In the genomic region with DNA sequence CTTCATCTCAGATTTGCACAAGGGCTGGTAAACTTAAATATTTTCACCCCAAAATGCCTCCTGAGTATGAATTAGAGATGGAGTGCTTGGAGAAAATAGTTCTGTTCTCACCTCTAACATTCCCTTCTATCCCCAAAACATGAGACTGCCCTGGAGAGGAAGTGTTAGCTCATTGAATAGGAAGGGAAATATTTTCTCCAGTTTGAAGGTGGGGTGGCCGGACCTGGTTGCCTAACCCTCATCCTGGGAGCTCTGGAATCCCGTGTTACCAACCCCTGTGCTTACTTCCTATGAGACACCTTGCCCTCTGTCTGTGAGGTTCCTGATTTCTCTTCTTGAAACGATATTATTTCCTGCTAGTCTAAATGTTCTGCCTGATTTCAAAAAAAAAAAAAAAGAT, we compare ENCODE assay signal across 8 cellular contexts. TPM values are rescaled to one million over a fixed set of nuclear protein-coding genes. Genes with fewer than 3 reads are reported as not detected.
DNase-seq lines count a peak whose midpoint lies in the region; ATAC-seq and TF ChIP-seq lines count a peak whose summit lies in the region.

No MANE protein-coding gene starts in this region.

- peak overlapping the region; percentile 30 for H3K27ac ChIP-seq in right cardiac atrium (ENCODE audit: low read length)
- H3K27ac ChIP-seq in stomach, result peak overlapping the region; percentile 70 to 95 (median 89)

- TF ChIP-seq CTCF in stomach (IDR thresholded peaks at IDR 0.05) (no peak), endothelial cell (IDR thresholded peaks at IDR 0.05; ENCODE audit: unreplicated experiment) (no peak)

- peaks cover 20% of the 10 kb centered on the region for H3K9me3 Mint-ChIP-seq in activated T-helper 1 cell treated with anti-CD3 and anti-CD28 coated beads, Interleukin-12 subunit alpha, Interleukin-12 subunit beta, Interleukin-2, Interleukin-4 antibody, amounts not matched to agents 30 ng/mL and 10 ng/mL and 1 ng/mL, durations not matched to agents 14 hours and 24 hours and 36 hours
- H3K9me3 Mint-ChIP-seq in endothelial cell (ENCODE audit: unreplicated experiment), result no peaks in the 10 kb centered on the region

- H3K9me3 ChIP-seq in right cardiac atrium (ENCODE audit: control insufficient read depth, low read length) (no peaks in the 10 kb centered on the region), stomach (no peaks in the 10 kb centered on the region)

- H3K4me1 ChIP-seq in right cardiac atrium (ENCODE audit: control insufficient read depth, insufficient read depth, low read length) (peaks cover 6% of the 10 kb centered on the region), stomach (peaks cover 8 to 35% (median 24%) of the 10 kb centered on the region in 4 donors)

- H3K27me3 Mint-ChIP-seq in activated T-helper 1 cell treated with anti-CD3 and anti-CD28 coated beads, Interleukin-12 subunit alpha, Interleukin-12 subunit beta, Interleukin-2, Interleukin-4 antibody, amounts not matched to agents 30 ng/mL and 10 ng/mL and 1 ng/mL, durations not matched to agents 14 hours and 24 hours and 36 hours (ENCODE audit: insufficient read depth), result peaks cover 41% of the 10 kb centered on the region
- peaks cover 5% of the 10 kb centered on the region for H3K27me3 Mint-ChIP-seq in endothelial cell (ENCODE audit: unreplicated experiment)

- TF ChIP-seq POLR2A in stomach (IDR thresholded peaks at IDR 0.05), result no peak

- H3K4me1 Mint-ChIP-seq in activated T-helper 1 cell treated with anti-CD3 and anti-CD28 coated beads, Interleukin-12 subunit alpha, Interleukin-12 subunit beta, Interleukin-2, Interleukin-4 antibody, amounts not matched to agents 30 ng/mL and 10 ng/mL and 1 ng/mL, durations not matched to agents 14 hours and 24 hours and 36 hours (ENCODE audit: low read depth), result peaks cover 26% of the 10 kb centered on the region
- peaks cover 25% of the 10 kb centered on the region for H3K4me1 Mint-ChIP-seq in endothelial cell (ENCODE audit: unreplicated experiment)

- peak overlapping the region; percentile 77 for H3K4me3 ChIP-seq in right cardiac atrium (ENCODE audit: low read length)
- H3K4me3 ChIP-seq in stomach, result peak overlapping the region; percentile 46 to 56 (median 48)

- intact Hi-C loops in activated T-helper 1 cell treated with anti-CD3 and anti-CD28 coated beads, Interleukin-12 subunit alpha, Interleukin-12 subunit beta, Interleukin-2, Interleukin-4 antibody, amounts not matched to agents 30 ng/mL and 10 ng/mL and 1 ng/mL, durations not matched to agents 14 hours and 24 hours and 36 hours (cut with micrococcal nuclease), result loop anchor here (1.0 kb wide), 1 partner anchor 21 kb away; no protein-coding TSS in a partner anchor
- intact Hi-C loops in right cardiac atrium (cut with DNase I) (no loop called here), stomach (cut with DNase I; ENCODE audit: low total_unique reads) (no loop called here)

- peak; percentile 21 for DNase-seq in DMS53 (lab: John Stamatoyannopoulos, UW)
- DNase-seq in DMS53 treated with DMSO at 0.1 percent for 48 hours (lab: John Stamatoyannopoulos, UW; ENCODE audit: unreplicated experiment), result no peak
- no peak for DNase-seq in activated T-helper 1 cell treated with anti-CD3 and anti-CD28 coated beads, Interleukin-12 subunit alpha, Interleukin-12 subunit beta, Interleukin-2, Interleukin-4 antibody, amounts not matched to agents 30 ng/mL and 10 ng/mL and 1 ng/mL, durations not matched to agents 14 hours and 24 hours and 36 hours (ENCODE audit: low spot score)
- no peak for DNase-seq in right cardiac atrium
- DNase-seq in stomach, result no peak
- DNase-seq in GM19240 (ENCODE audit: insufficient read length, low spot score), result no peak
- DNase-seq in endothelial cell (ENCODE audit: low spot score), result no peak

- TF ChIP-seq EP300 in stomach (IDR thresholded peaks at IDR 0.05), result no peak

- H3K36me3 ChIP-seq in stomach, result peaks cover 9 to 21% (median 17%) of the 10 kb centered on the region in 4 donors

- no peaks in the 10 kb centered on the region for H3K27me3 ChIP-seq in right cardiac atrium (ENCODE audit: control insufficient read depth, insufficient read depth)
- no peaks in the 10 kb centered on the region for H3K27me3 ChIP-seq in stomach

- 19% methylated on average over 3 of the region's 3 CpGs for WGBS in right cardiac atrium
- WGBS in stomach, 5 donors, result 3 to 22% (median 15%) methylated on average over 3 of the region's 3 CpGs

- ATAC-seq in right cardiac atrium (peak in 1 of 2 donors; percentile 55), HG02623 (IDR thresholded peaks at IDR 0.05; ENCODE audit: unreplicated experiment) (no peak)

- H3K27ac Mint-ChIP-seq in activated T-helper 1 cell treated with anti-CD3 and anti-CD28 coated beads, Interleukin-12 subunit alpha, Interleukin-12 subunit beta, Interleukin-2, Interleukin-4 antibody, amounts not matched to agents 30 ng/mL and 10 ng/mL and 1 ng/mL, durations not matched to agents 14 hours and 24 hours and 36 hours, result no peak overlapping the region
- H3K27ac Mint-ChIP-seq in endothelial cell (ENCODE audit: unreplicated experiment), result no peak overlapping the region

- peaks cover 7% of the 10 kb centered on the region for H3K36me3 Mint-ChIP-seq in activated T-helper 1 cell treated with anti-CD3 and anti-CD28 coated beads, Interleukin-12 subunit alpha, Interleukin-12 subunit beta, Interleukin-2, Interleukin-4 antibody, amounts not matched to agents 30 ng/mL and 10 ng/mL and 1 ng/mL, durations not matched to agents 14 hours and 24 hours and 36 hours (ENCODE audit: low read depth)
- no peaks in the 10 kb centered on the region for H3K36me3 Mint-ChIP-seq in endothelial cell (ENCODE audit: low read depth, unreplicated experiment)

- peak overlapping the region; percentile 73 for H3K4me3 Mint-ChIP-seq in activated T-helper 1 cell treated with anti-CD3 and anti-CD28 coated beads, Interleukin-12 subunit alpha, Interleukin-12 subunit beta, Interleukin-2, Interleukin-4 antibody, amounts not matched to agents 30 ng/mL and 10 ng/mL and 1 ng/mL, durations not matched to agents 14 hours and 24 hours and 36 hours
- no peak overlapping the region for H3K4me3 Mint-ChIP-seq in endothelial cell (ENCODE audit: unreplicated experiment)

RNA-seq across cellular contexts. Expression of a gene that starts 0.8 kb away (rescaled TPM):
- total RNA-seq in activated T-helper 1 cell treated with anti-CD3 and anti-CD28 coated beads, Interleukin-12 subunit alpha, Interleukin-12 subunit beta, Interleukin-2, Interleukin-4 antibody, amounts not matched to agents 30 ng/mL and 10 ng/mL and 1 ng/mL, durations not matched to agents 14 hours and 24 hours and 36 hours, result 0.34 and 0.47 TPM in 2 replicates
- total RNA-seq in right cardiac atrium (1 to 10 TPM; 3.2 to 8.7 (median 6.6) TPM), stomach (1 to 10 TPM in 2 of 5 donors, under 1 TPM in 2, not detected in 1; 0.45 to 5.0 (median 0.94) TPM), endothelial cell (ENCODE audit: unreplicated experiment) (0.80 TPM)
- polyA plus RNA-seq in right cardiac atrium (4.2 TPM), stomach (1 to 10 TPM; 1.6 to 3.1 (median 2.3) TPM)

RNA-seq across cellular contexts. Expression of a gene that starts 25.2 kb away (rescaled TPM):
- 0.83 and 0.91 TPM in 2 replicates for total RNA-seq in activated T-helper 1 cell treated with anti-CD3 and anti-CD28 coated beads, Interleukin-12 subunit alpha, Interleukin-12 subunit beta, Interleukin-2, Interleukin-4 antibody, amounts not matched to agents 30 ng/mL and 10 ng/mL and 1 ng/mL, durations not matched to agents 14 hours and 24 hours and 36 hours
- total RNA-seq in right cardiac atrium (10 to 100 TPM in 3 of 4 donors, 1 to 10 TPM in 1; 8.1 to 14.9 (median 13.7) TPM), stomach (10 to 100 TPM in 1 of 5 donors, 1 to 10 TPM in 4; 1.3 to 11.4 (median 2.6) TPM), endothelial cell (ENCODE audit: unreplicated experiment) (16.8 TPM)
- polyA plus RNA-seq in right cardiac atrium (10.2 TPM), stomach (10 to 100 TPM in 1 of 3 donors, 1 to 10 TPM in 2; 6.3 to 11.3 (median 7.9) TPM)

RNA-seq across cellular contexts. Expression of a gene that starts 51.1 kb away (rescaled TPM):
- total RNA-seq in activated T-helper 1 cell treated with anti-CD3 and anti-CD28 coated beads, Interleukin-12 subunit alpha, Interleukin-12 subunit beta, Interleukin-2, Interleukin-4 antibody, amounts not matched to agents 30 ng/mL and 10 ng/mL and 1 ng/mL, durations not matched to agents 14 hours and 24 hours and 36 hours, result 5.3 and 6.2 TPM in 2 replicates
- 10 to 100 TPM; 22.7 to 34.7 (median 26.0) TPM for total RNA-seq in right cardiac atrium
- 14.0 TPM for polyA plus RNA-seq in right cardiac atrium
- 10 to 100 TPM in 4 of 5 donors, 1 to 10 TPM in 1; 1.8 to 65.9 (median 13.4) TPM for total RNA-seq in stomach
- polyA plus RNA-seq in stomach, result 10 to 100 TPM; 12.2 to 22.8 (median 12.6) TPM
- total RNA-seq in endothelial cell (ENCODE audit: unreplicated experiment), result 84.2 TPM
